1 cellular context compared by ENCODE assay signal in genomic region chr14:32202941-32203882, GRCh38.
TF ChIP-seq lines count a peak whose summit lies in the region.

RNU6-8 (minus strand) TSS chr14:32203269.

TF ChIP-seq in HepG2, 621 proteins besides CTCF, POLR2A, EP300 and RAD21 (continued from another document and continues in another):
- TF ChIP-seq BRF2 (CRISPR knock-in tag; IDR thresholded peaks at IDR 0.05) (peak; percentile 100), ZNF501 (CRISPR knock-in tag; IDR thresholded peaks at IDR 0.05) (peak; percentile 99), KLF6 (CRISPR knock-in tag; IDR thresholded peaks at IDR 0.05) (peak; percentile 88; the same call in 1 of the 2 replicates), ZNF30 (CRISPR knock-in tag; IDR thresholded peaks at IDR 0.05) (no peak), RERE (CRISPR knock-in tag; IDR thresholded peaks at IDR 0.05; ENCODE audit: low read depth) (no peak), TBX2 (CRISPR knock-in tag; IDR thresholded peaks at IDR 0.05; ENCODE audit: borderline replicate concordance) (peak; percentile 92), ZNF350 (CRISPR knock-in tag; IDR thresholded peaks at IDR 0.05; ENCODE audit: borderline replicate concordance, low read depth) (peak; percentile 96), ELF3 (CRISPR knock-in tag; IDR thresholded peaks at IDR 0.05) (peak; percentile 32), MLLT10 (CRISPR knock-in tag; IDR thresholded peaks at IDR 0.05) (no peak), ZFP41 (CRISPR knock-in tag; IDR thresholded peaks at IDR 0.05; ENCODE audit: borderline replicate concordance) (peak; percentile 60; the same call in 1 of the 2 replicates), TCF12 (IDR thresholded peaks at IDR 0.05) (no peak), TCF12 (CRISPR knock-in tag; IDR thresholded peaks at IDR 0.05) (0 out of 2 replicates have a peak, but pooled peaks have one; percentile 38), ZNF329 (CRISPR knock-in tag; IDR thresholded peaks at IDR 0.05; ENCODE audit: low read depth) (peak; percentile 29), CHCHD3 (CRISPR knock-in tag; IDR thresholded peaks at IDR 0.05) (no peak), ZNF891 (CRISPR knock-in tag; IDR thresholded peaks at IDR 0.05) (no peak), ZNF549 (CRISPR knock-in tag; IDR thresholded peaks at IDR 0.05) (no peak; the same call in 1 of the 2 replicates), NFKBIZ (CRISPR knock-in tag; IDR thresholded peaks at IDR 0.05) (peak; percentile 81), ZSCAN12 (CRISPR knock-in tag; IDR thresholded peaks at IDR 0.05) (peak; percentile 79; the same call in 1 of the 2 replicates), PHF20 (CRISPR knock-in tag; IDR thresholded peaks at IDR 0.05) (peak; percentile 76), FOSL2 (CRISPR knock-in tag; IDR thresholded peaks at IDR 0.05) (peak; percentile 51), CBX1 (IDR thresholded peaks at IDR 0.05; ENCODE audit: low read depth) (peak; percentile 92), TAF15 (IDR thresholded peaks at IDR 0.05; ENCODE audit: low read depth, low read length, poor library complexity, severe bottlenecking) (peak; percentile 91), MTA1 (CRISPR knock-in tag; IDR thresholded peaks at IDR 0.05; ENCODE audit: borderline replicate concordance) (peak; percentile 81), ZMAT5 (CRISPR knock-in tag; IDR thresholded peaks at IDR 0.05; ENCODE audit: borderline replicate concordance, low read depth) (no peak), ZNF740 (CRISPR knock-in tag; IDR thresholded peaks at IDR 0.05) (peak; percentile 84), ZNF136 (CRISPR knock-in tag; IDR thresholded peaks at IDR 0.05; ENCODE audit: low read depth) (peak; percentile 99), SALL2 (CRISPR knock-in tag; IDR thresholded peaks at IDR 0.05) (peak; percentile 89; the same call in 1 of the 2 replicates), AKAP8 (CRISPR knock-in tag; IDR thresholded peaks at IDR 0.05) (peak; percentile 77; the same call in 1 of the 2 replicates), SIN3A (IDR thresholded peaks at IDR 0.05; ENCODE audit: borderline replicate concordance, low read depth, low read length) (peak; percentile 52; the same call in 1 of the 2 replicates), ZNF598 (CRISPR knock-in tag; IDR thresholded peaks at IDR 0.05; ENCODE audit: borderline replicate concordance) (peak; percentile 98), HINFP (CRISPR knock-in tag; IDR thresholded peaks at IDR 0.05; ENCODE audit: low read depth) (no peak; the same call in 1 of the 2 replicates), STAT6 (CRISPR knock-in tag; IDR thresholded peaks at IDR 0.05; ENCODE audit: borderline replicate concordance) (peak; percentile 97; the same call in 1 of the 2 replicates), REL (CRISPR knock-in tag; conservative IDR thresholded peaks at IDR 0.05) (no peak), ARID2 (CRISPR knock-in tag; IDR thresholded peaks at IDR 0.05; ENCODE audit: borderline replicate concordance) (peak; percentile 93), KLF13 (CRISPR knock-in tag; IDR thresholded peaks at IDR 0.05) (0 out of 2 replicates have a peak, but pooled peaks have one; percentile 80), ZC3H4 (CRISPR knock-in tag; IDR thresholded peaks at IDR 0.05; ENCODE audit: borderline replicate concordance) (0 out of 2 replicates have a peak, but pooled peaks have one; percentile 54), GLI4 (CRISPR knock-in tag; IDR thresholded peaks at IDR 0.05; ENCODE audit: borderline replicate concordance) (no peak; the same call in 1 of the 2 replicates), KDM1A (CRISPR knock-in tag; IDR thresholded peaks at IDR 0.05) (no peak), NFE2 (CRISPR knock-in tag; IDR thresholded peaks at IDR 0.05) (no peak; the same call in 1 of the 2 replicates), CHD4 (IDR thresholded peaks at IDR 0.05; ENCODE audit: borderline replicate concordance, low read length) (peak; percentile 70; the same call in 1 of the 2 replicates), RNF2 (conservative IDR thresholded peaks at IDR 0.05; ENCODE audit: low read depth) (peak; percentile 95), HNF1B (CRISPR knock-in tag; IDR thresholded peaks at IDR 0.05) (peak; percentile 91), CCAR2 (optimal IDR thresholded peaks at IDR 0.05; ENCODE audit: low read depth, low read length) (no peak), SNAI1 (CRISPR knock-in tag; IDR thresholded peaks at IDR 0.05; ENCODE audit: borderline replicate concordance) (peak; percentile 93), ZNF580 (CRISPR knock-in tag; IDR thresholded peaks at IDR 0.05; ENCODE audit: borderline replicate concordance, low read depth) (peak; percentile 99), IRX3 (CRISPR knock-in tag; IDR thresholded peaks at IDR 0.05; ENCODE audit: borderline replicate concordance, low read depth) (peak; percentile 94; the same call in 1 of the 2 replicates), GATA4 (IDR thresholded peaks at IDR 0.05; ENCODE audit: borderline replicate concordance, low read depth) (no peak), USF2 (IDR thresholded peaks at IDR 0.05; ENCODE audit: low read depth, low read length) (no peak), USF2 (CRISPR knock-in tag; IDR thresholded peaks at IDR 0.05; ENCODE audit: borderline replicate concordance) (no peak), RXRA (CRISPR knock-in tag; IDR thresholded peaks at IDR 0.05) (peak; percentile 82), ZSCAN20 (CRISPR knock-in tag; IDR thresholded peaks at IDR 0.05; ENCODE audit: borderline replicate concordance) (peak; percentile 81), RFXANK (CRISPR knock-in tag; IDR thresholded peaks at IDR 0.05) (no peak; the same call in 1 of the 2 replicates), ZNF879 (CRISPR knock-in tag; IDR thresholded peaks at IDR 0.05) (0 out of 2 replicates have a peak, but pooled peaks have one; percentile 40), ZNF24 (IDR thresholded peaks at IDR 0.05) (peak; percentile 96)
